Comparison of ENCODE assay signal across 9 cellular contexts in the genomic region with DNA sequence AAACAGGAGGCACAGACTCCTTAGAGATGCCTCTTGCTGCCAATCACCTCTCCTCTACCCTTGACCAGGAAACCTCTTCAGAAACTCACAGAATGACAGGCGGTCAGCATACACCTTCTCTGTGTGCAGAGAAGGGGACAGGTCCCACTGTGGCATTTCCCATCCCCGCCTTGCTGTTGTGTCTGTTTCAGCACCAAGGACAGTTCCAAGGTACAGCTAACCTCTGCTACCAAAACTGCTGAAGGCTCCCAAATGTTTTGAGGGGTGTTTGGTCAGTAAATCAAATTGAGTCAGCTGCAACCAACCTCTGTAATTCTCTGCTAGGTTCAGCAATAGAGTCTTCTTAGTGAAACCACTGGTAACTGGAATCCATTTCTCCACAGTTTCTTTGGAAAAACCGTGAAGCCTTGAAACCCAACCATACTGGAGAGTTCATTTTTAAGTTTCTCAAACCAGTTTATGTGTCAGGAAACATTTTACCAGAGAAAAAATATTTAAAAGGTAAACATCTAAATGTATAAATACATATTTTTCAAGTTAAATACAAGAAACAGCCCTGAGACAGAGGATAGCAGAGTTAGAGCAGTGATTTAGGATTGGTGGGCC.
DNase-seq lines count a peak whose midpoint lies in the region; FAIRE-seq and TF ChIP-seq lines count a peak whose summit lies in the region.
"Had no signal": no experiment of that assay in that cellular context is flagged by ENCODE, and none has a peak within 500 bp of the region (broad histone marks: within the 10 kb centered on the region; RNA-seq: fewer than 3 reads in every experiment).

No MANE protein-coding gene starts in this region.

- H3K27ac Mint-ChIP-seq in astrocyte (ENCODE audit: unreplicated experiment) (no peak overlapping the region), osteocyte (ENCODE audit: unreplicated experiment) (no peak overlapping the region)
- H3K27ac Mint-ChIP-seq: brain had no signal

- H3K9me3 ChIP-seq in astrocyte (ENCODE audit: insufficient read depth, low read depth, low read length) = no peaks in the 10 kb centered on the region
- H3K9me3 ChIP-seq in liver (ENCODE audit: control insufficient read depth in 4 of 4, low read length in 3 of 4) = no peaks in the 10 kb centered on the region
- H3K9me3 ChIP-seq in BE2C = no peaks in the 10 kb centered on the region

- H3K4me3 Mint-ChIP-seq in astrocyte (ENCODE audit: unreplicated experiment) (no peak overlapping the region), osteocyte (ENCODE audit: unreplicated experiment) (no peak overlapping the region)

- H3K9ac ChIP-seq in astrocyte (ENCODE audit: low read length) (no peak overlapping the region), liver (ENCODE audit: low read depth in 1 of 2, low read length in 2 of 2) (no peak overlapping the region)

- DNase-seq in ELR (ENCODE audit: low read depth) (peak; percentile 28), KG1 (lab: John Stamatoyannopoulos, UW) (peak; percentile 53), astrocyte (ENCODE audit: low read depth) (peak; percentile 26), BE2C (no peak), NCI-H510A treated with DMSO at 0.1 percent for 48 hours (lab: John Stamatoyannopoulos, UW) (no peak), osteocyte (ENCODE audit: extremely low spot score, unreplicated experiment) (no peak), NCI-H2227 treated with DMSO at 0.1 percent for 48 hours (lab: John Stamatoyannopoulos, UW) (no peak)

- no peak for TF ChIP-seq CTCF in astrocyte (IDR thresholded peaks at IDR 0.05; ENCODE audit: insufficient read depth, low read depth, low read length)
- TF ChIP-seq CTCF in liver (IDR thresholded peaks at IDR 0.05; ENCODE audit: low read depth, low read length, missing input control) = no peak
- no peak for TF ChIP-seq CTCF in BE2C (IDR thresholded peaks at IDR 0.05; ENCODE audit: low read depth, low read length)
- no peak for TF ChIP-seq CTCF in osteocyte (IDR thresholded peaks at IDR 0.05)

- H3K27ac ChIP-seq in astrocyte (ENCODE audit: low read depth, low read length) = no peak overlapping the region
- H3K27ac ChIP-seq in liver (ENCODE audit: low read depth in 1 of 2, low read length in 2 of 2) = no peak overlapping the region

- H3K27me3 Mint-ChIP-seq in astrocyte (ENCODE audit: low read depth, unreplicated experiment) (peaks cover 15% of the 10 kb centered on the region), osteocyte (ENCODE audit: unreplicated experiment) (no peaks in the 10 kb centered on the region)

- H3K4me2 ChIP-seq in astrocyte (ENCODE audit: low read length) = no peak overlapping the region

- H2AFZ ChIP-seq in astrocyte (ENCODE audit: low read depth, low read length) = no peak overlapping the region

- no peaks in the 10 kb centered on the region for H4K20me1 ChIP-seq in astrocyte (ENCODE audit: insufficient read depth, low read length)

- H3K4me3 ChIP-seq in astrocyte (ENCODE audit: insufficient read depth, low read depth, low read length) (no peak overlapping the region), liver (ENCODE audit: low read depth in 1 of 3, low read length in 3 of 3) (no peak overlapping the region), BE2C (ENCODE audit: low read depth, low read length) (no peak overlapping the region)

- no peaks in the 10 kb centered on the region for H3K4me1 ChIP-seq in astrocyte (ENCODE audit: insufficient read depth, low read length)
- H3K4me1 ChIP-seq in liver (ENCODE audit: control insufficient read depth in 4 of 4, insufficient read depth in 4 of 4, low read length in 3 of 4) = no peaks in the 10 kb centered on the region
- H3K4me1 ChIP-seq in BE2C = no peaks in the 10 kb centered on the region

- H3K4me1 Mint-ChIP-seq in astrocyte (ENCODE audit: low read depth, unreplicated experiment) (peaks cover 14% of the 10 kb centered on the region), osteocyte (ENCODE audit: unreplicated experiment) (no peaks in the 10 kb centered on the region)
- H3K4me1 Mint-ChIP-seq: brain had no signal

- TF ChIP-seq RAD21 in liver (IDR thresholded peaks at IDR 0.05) = no peak

- no peak for FAIRE-seq in astrocyte (lab: Jason Lieb, UNC)

- H3K36me3 Mint-ChIP-seq in astrocyte (ENCODE audit: low read depth, unreplicated experiment) = no peaks in the 10 kb centered on the region
- H3K36me3 Mint-ChIP-seq in osteocyte (ENCODE audit: unreplicated experiment) = no peaks in the 10 kb centered on the region
- H3K36me3 Mint-ChIP-seq: brain had no signal

- H3K9me3 Mint-ChIP-seq in astrocyte (ENCODE audit: unreplicated experiment) (no peaks in the 10 kb centered on the region), osteocyte (ENCODE audit: unreplicated experiment) (peaks cover 41% of the 10 kb centered on the region)

- no peaks in the 10 kb centered on the region for H3K79me2 ChIP-seq in astrocyte (ENCODE audit: insufficient read depth, low read length)

- H3K27me3 ChIP-seq in astrocyte (ENCODE audit: insufficient read depth, low read length) (no peaks in the 10 kb centered on the region), liver (ENCODE audit: control insufficient read depth in 4 of 4, insufficient read depth in 4 of 4, low read length in 3 of 4) (peaks cover 0 to 2% (median 0%) of the 10 kb centered on the region in 4 donors), BE2C (peaks cover 4% of the 10 kb centered on the region; the same call in 1 of the 2 replicates)

- H3K36me3 ChIP-seq in astrocyte (ENCODE audit: insufficient read depth, low read length) (no peaks in the 10 kb centered on the region), liver (ENCODE audit: control insufficient read depth in 4 of 4, insufficient read depth in 3 of 4, low read depth in 1 of 4, low read length in 3 of 4) (no peaks in the 10 kb centered on the region), BE2C (no peaks in the 10 kb centered on the region)

- 19% methylated on average over 3 of the region's 3 CpGs for WGBS in liver

TF ChIP-seq in liver, 16 proteins besides CTCF, POLR2A, EP300 and RAD21:
- TF ChIP-seq, protein P1, sequence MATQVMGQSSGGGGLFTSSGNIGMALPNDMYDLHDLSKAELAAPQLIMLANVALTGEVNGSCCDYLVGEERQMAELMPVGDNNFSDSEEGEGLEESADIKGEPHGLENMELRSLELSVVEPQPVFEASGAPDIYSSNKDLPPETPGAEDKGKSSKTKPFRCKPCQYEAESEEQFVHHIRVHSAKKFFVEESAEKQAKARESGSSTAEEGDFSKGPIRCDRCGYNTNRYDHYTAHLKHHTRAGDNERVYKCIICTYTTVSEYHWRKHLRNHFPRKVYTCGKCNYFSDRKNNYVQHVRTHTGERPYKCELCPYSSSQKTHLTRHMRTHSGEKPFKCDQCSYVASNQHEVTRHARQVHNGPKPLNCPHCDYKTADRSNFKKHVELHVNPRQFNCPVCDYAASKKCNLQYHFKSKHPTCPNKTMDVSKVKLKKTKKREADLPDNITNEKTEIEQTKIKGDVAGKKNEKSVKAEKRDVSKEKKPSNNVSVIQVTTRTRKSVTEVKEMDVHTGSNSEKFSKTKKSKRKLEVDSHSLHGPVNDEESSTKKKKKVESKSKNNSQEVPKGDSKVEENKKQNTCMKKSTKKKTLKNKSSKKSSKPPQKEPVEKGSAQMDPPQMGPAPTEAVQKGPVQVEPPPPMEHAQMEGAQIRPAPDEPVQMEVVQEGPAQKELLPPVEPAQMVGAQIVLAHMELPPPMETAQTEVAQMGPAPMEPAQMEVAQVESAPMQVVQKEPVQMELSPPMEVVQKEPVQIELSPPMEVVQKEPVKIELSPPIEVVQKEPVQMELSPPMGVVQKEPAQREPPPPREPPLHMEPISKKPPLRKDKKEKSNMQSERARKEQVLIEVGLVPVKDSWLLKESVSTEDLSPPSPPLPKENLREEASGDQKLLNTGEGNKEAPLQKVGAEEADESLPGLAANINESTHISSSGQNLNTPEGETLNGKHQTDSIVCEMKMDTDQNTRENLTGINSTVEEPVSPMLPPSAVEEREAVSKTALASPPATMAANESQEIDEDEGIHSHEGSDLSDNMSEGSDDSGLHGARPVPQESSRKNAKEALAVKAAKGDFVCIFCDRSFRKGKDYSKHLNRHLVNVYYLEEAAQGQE (IDR thresholded peaks at IDR 0.05) = peak; percentile 99
- TF ChIP-seq, protein P2, sequence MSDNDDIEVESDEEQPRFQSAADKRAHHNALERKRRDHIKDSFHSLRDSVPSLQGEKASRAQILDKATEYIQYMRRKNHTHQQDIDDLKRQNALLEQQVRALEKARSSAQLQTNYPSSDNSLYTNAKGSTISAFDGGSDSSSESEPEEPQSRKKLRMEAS (IDR thresholded peaks at IDR 0.05) = no peak
- TF ChIP-seq EGR1 (IDR thresholded peaks at IDR 0.05; ENCODE audit: low read depth in 2 of 2) (no peak), YY1 (IDR thresholded peaks at IDR 0.05) (no peak)

Comparison
In these comparisons a context has a peak if more than half of its experiments do, and no peak if none do; other contexts are left out.
1. DNase-seq: peak in ELR (single experiment), KG1 (single experiment) and astrocyte (single experiment); none in BE2C (single experiment), NCI-H510A treated with DMSO at 0.1 percent for 48 hours (single experiment), osteocyte (single experiment) and NCI-H2227 treated with DMSO at 0.1 percent for 48 hours (single experiment).